Comparison of ENCODE assay signal across 1 cellular context in genomic region chr4:2382680-2383631, GRCh38.
A peak's percentile ranks its signal among the peaks of the same experiment; 100 is the strongest.
TF ChIP-seq lines count a peak whose summit lies in the region.
"Not testable (repeated sequence)": the region's sequence is repeated elsewhere in the genome, so short reads cannot be mapped to it uniquely, and the experiment has no call there.

No MANE protein-coding gene starts in this region.

TF ChIP-seq in K562, 482 proteins besides CTCF, POLR2A, EP300 and RAD21 (continues in another document):
- TF ChIP-seq GABPB1 (CRISPR knock-in tag; IDR thresholded peaks at IDR 0.05) (peak; percentile 35), AFF4 (CRISPR knock-in tag; IDR thresholded peaks at IDR 0.05) (peak; percentile 58), PRDM10 (IDR thresholded peaks at IDR 0.05; ENCODE audit: partially characterized antibody) (peak; percentile 7), ATF3 (IDR thresholded peaks at IDR 0.05) (peak; percentile 45; the same call in 1 of the 2 replicates), TRIM28 (IDR thresholded peaks at IDR 0.05) (0 out of 2 replicates have a peak, but pooled peaks have one; percentile 40), NR2C1 (tag; IDR thresholded peaks at IDR 0.05) (0 out of 2 replicates have a peak, but pooled peaks have one; percentile 30), MAX (CRISPR knock-in tag; IDR thresholded peaks at IDR 0.05) (peak; percentile 86), JUN (IDR thresholded peaks at IDR 0.05; ENCODE audit: borderline replicate concordance, low read depth, low read length) (0 out of 2 replicates have a peak, but pooled peaks have one; percentile 19), JUN (CRISPR knock-in tag; IDR thresholded peaks at IDR 0.05; ENCODE audit: borderline replicate concordance) (0 out of 2 replicates have a peak, but pooled peaks have one; percentile 29), RBFOX2 (IDR thresholded peaks at IDR 0.05; ENCODE audit: low read depth, low read length) (peak; percentile 58; the same call in 1 of the 2 replicates), YY1 (IDR thresholded peaks at IDR 0.05; ENCODE audit: borderline replicate concordance in 1 of 3, control insufficient read depth in 1 of 3, extremely low read depth in 1 of 3, insufficient read depth in 3 of 3, insufficient read length in 1 of 3, insufficient replicate concordance in 2 of 3, low read depth in 1 of 3, low read length in 2 of 3) (peak in 1 of 3 experiments; percentile 33), PHF8 (IDR thresholded peaks at IDR 0.05; ENCODE audit: borderline replicate concordance, low read length) (peak; percentile 44; the same call in 1 of the 2 replicates), MGA (IDR thresholded peaks at IDR 0.05) (peak; percentile 70), FOXA3 (CRISPR knock-in tag; conservative IDR thresholded peaks at IDR 0.05 in 1 of 2, IDR thresholded peaks at IDR 0.05 in 1 of 2) (0 out of 4 replicates have a peak, but pooled peaks of 1 of the 2 experiments have one; percentile 32), ZFX (CRISPR knock-in tag; IDR thresholded peaks at IDR 0.05) (peak; percentile 88), NR1H2 (CRISPR knock-in tag; IDR thresholded peaks at IDR 0.05) (0 out of 2 replicates have a peak, but pooled peaks have one; percentile 33), VEZF1 (CRISPR knock-in tag; IDR thresholded peaks at IDR 0.05) (peak; percentile 41), ZNF592 (IDR thresholded peaks at IDR 0.05) (peak; percentile 78), SPI1 (IDR thresholded peaks at IDR 0.05; ENCODE audit: borderline replicate concordance, low read depth, low read length) (peak; percentile 60; the same call in 1 of the 2 replicates), EP400 (IDR thresholded peaks at IDR 0.05) (peak; percentile 77), TEAD1 (CRISPR knock-in tag; IDR thresholded peaks at IDR 0.05) (peak in 1 of 2 experiments; percentile 76; a peak in 1 of 4 replicates), FOXK1 (CRISPR knock-in tag; IDR thresholded peaks at IDR 0.05; ENCODE audit: borderline replicate concordance) (0 out of 2 replicates have a peak, but pooled peaks have one; percentile 44)
- TF ChIP-seq ATF3 (CRISPR knock-in tag; conservative IDR thresholded peaks at IDR 0.05); NR2C1 (IDR thresholded peaks at IDR 0.05): not testable (repeated sequence)
